ENCODE assay signal across 6 cellular contexts in the genomic region with DNA sequence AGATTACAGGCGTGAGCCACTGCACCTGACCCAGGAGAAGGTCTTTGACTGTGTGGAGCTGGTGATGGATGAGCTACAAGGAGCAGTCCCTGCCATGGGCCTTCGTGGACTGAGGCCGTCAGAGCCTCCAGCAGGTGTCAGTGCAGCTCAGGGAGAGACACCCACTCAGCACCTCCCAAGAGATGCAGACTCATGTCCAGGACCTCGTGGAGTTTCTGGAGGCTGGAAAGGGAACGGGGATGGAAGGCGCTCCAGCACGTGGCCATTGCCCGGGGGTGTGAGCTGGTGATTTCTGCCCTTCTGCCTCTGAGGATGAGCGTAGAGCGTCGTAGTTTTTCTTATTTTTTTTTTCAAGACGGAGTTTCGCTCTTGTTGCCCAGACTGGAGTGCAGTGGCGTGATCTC. TPM values are rescaled to one million over a fixed set of nuclear protein-coding genes. Genes with fewer than 3 reads are reported as not detected.
DNase-seq lines count a peak whose midpoint lies in the region; ATAC-seq and TF ChIP-seq lines count a peak whose summit lies in the region.

No MANE protein-coding gene starts in this region.

- H3K27ac Mint-ChIP-seq in activated naive CD4-positive, alpha-beta T cell treated with anti-CD3 and anti-CD28 coated beads for 36 hours, result no peak overlapping the region

- H3K4me1 Mint-ChIP-seq in activated naive CD4-positive, alpha-beta T cell treated with anti-CD3 and anti-CD28 coated beads for 36 hours (ENCODE audit: low read depth), result no peaks in the 10 kb centered on the region

- CTCF ChIA-PET in activated naive CD4-positive, alpha-beta T cell treated with anti-CD3 and anti-CD28 coated beads for 36 hours (lab: Charles Lee), result interaction anchor here (0.6 to 1.3 kb wide), 7 partner anchors 10 to 306 kb away, joined by 3 to 6 read pairs (median 4); partner anchors contain the start of gene TOR4A

- peaks cover 9% of the 10 kb centered on the region for H3K27me3 Mint-ChIP-seq in activated naive CD4-positive, alpha-beta T cell treated with anti-CD3 and anti-CD28 coated beads for 36 hours (ENCODE audit: low read depth)

- intact Hi-C loops in activated naive CD4-positive, alpha-beta T cell treated with anti-CD3 and anti-CD28 coated beads for 36 hours (cut with micrococcal nuclease), result no loop called here

- DNase-seq in activated naive CD4-positive, alpha-beta T cell treated with anti-CD3 and anti-CD28 coated beads for 36 hours, result peak; percentile 46
- no peak for DNase-seq in activated naive CD4-positive, alpha-beta T cell treated with Interleukin-2 at 50 U/mL for 16 hours
- peak; percentile 81 for DNase-seq in iPS-NIHi11 (ENCODE audit: low spot score)
- no peak for DNase-seq in ureter (ENCODE audit: low spot score)
- DNase-seq in inferior parietal cortex (ENCODE audit: extremely low spot score), result no peak

- peak; percentile 98 for ATAC-seq in SK-N-SH treated with all-trans-retinoic acid at 6 μM for 48 hours

- no peak overlapping the region for H3K4me3 Mint-ChIP-seq in activated naive CD4-positive, alpha-beta T cell treated with anti-CD3 and anti-CD28 coated beads for 36 hours

- no peaks in the 10 kb centered on the region for H3K36me3 Mint-ChIP-seq in activated naive CD4-positive, alpha-beta T cell treated with anti-CD3 and anti-CD28 coated beads for 36 hours (ENCODE audit: low read depth)

- no peaks in the 10 kb centered on the region for H3K9me3 Mint-ChIP-seq in activated naive CD4-positive, alpha-beta T cell treated with anti-CD3 and anti-CD28 coated beads for 36 hours

TF ChIP-seq in SK-N-SH treated with all-trans-retinoic acid at 6 μM for 48 hours, 23 proteins besides CTCF, POLR2A, EP300 and RAD21:
- no peak for TF ChIP-seq ZNF8 (CRISPR knock-in tag; IDR thresholded peaks at IDR 0.05)
- TF ChIP-seq SNAI2 (CRISPR knock-in tag; IDR thresholded peaks at IDR 0.05), result no peak
- TF ChIP-seq TCF4 (CRISPR knock-in tag; IDR thresholded peaks at IDR 0.05; ENCODE audit: borderline replicate concordance), result no peak
- no peak for TF ChIP-seq OSR1 (CRISPR knock-in tag; IDR thresholded peaks at IDR 0.05)
- TF ChIP-seq CREB5 (CRISPR knock-in tag; IDR thresholded peaks at IDR 0.05; ENCODE audit: low read depth), result no peak

RNA-seq across cellular contexts. Expression of gene TOR4A, which starts 9.5 kb away (rescaled TPM):
- 1 to 10 TPM in 1 of 2 experiments, under 1 TPM in 1; 0.93 to 1.1 TPM for total RNA-seq in activated naive CD4-positive, alpha-beta T cell treated with anti-CD3 and anti-CD28 coated beads for 36 hours
- 15.4 TPM for total RNA-seq in ureter

RNA-seq across cellular contexts. Expression of gene NRARP, which starts 15.1 kb away (rescaled TPM):
- 1 to 10 TPM; 1.8 to 2.2 TPM for total RNA-seq in activated naive CD4-positive, alpha-beta T cell treated with anti-CD3 and anti-CD28 coated beads for 36 hours
- 7.1 TPM for total RNA-seq in ureter

RNA-seq across cellular contexts. Expression of gene NELFB, which starts 31.9 kb away (rescaled TPM):
- total RNA-seq in activated naive CD4-positive, alpha-beta T cell treated with anti-CD3 and anti-CD28 coated beads for 36 hours, result 10 to 100 TPM; 47.0 to 47.1 TPM
- 45.2 TPM for total RNA-seq in ureter

RNA-seq across cellular contexts. Expression of gene STPG3, which starts 35.9 kb away (rescaled TPM):
- total RNA-seq in activated naive CD4-positive, alpha-beta T cell treated with anti-CD3 and anti-CD28 coated beads for 36 hours, result not detected
- not detected for total RNA-seq in ureter

RNA-seq across cellular contexts. Expression of gene TUBB4B, which starts 45.9 kb away (rescaled TPM):
- 100 to 1,000 TPM; 193 to 196 TPM for total RNA-seq in activated naive CD4-positive, alpha-beta T cell treated with anti-CD3 and anti-CD28 coated beads for 36 hours
- 351 TPM for total RNA-seq in ureter

Comparison
In these comparisons a context has a peak if more than half of its experiments do, and no peak if none do; other contexts are left out.
1. DNase-seq: peak in activated naive CD4-positive, alpha-beta T cell treated with anti-CD3 and anti-CD28 coated beads for 36 hours (single experiment) and iPS-NIHi11 (single experiment); none in activated naive CD4-positive, alpha-beta T cell treated with Interleukin-2 at 50 U/mL for 16 hours (single experiment), ureter (single experiment) and inferior parietal cortex (single experiment).